In the genomic region with DNA sequence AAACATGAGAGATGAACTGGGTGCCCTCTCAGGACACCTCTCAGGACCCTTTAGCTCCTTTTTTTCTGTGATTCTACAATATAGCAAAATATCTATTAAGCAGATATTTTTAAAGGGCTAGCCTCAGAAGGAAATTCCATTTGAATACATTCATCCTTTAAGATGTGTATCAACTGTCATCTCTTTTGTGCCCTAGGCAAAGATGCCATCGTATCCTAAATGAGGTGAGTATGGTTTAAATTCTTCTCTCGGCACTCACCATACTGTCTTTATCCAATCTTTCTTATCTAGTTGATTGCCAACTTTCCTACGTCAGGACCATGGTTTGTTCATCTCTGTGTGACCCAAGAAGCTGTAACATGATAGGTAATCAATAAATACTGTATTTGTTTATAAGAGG, we compare ENCODE assay signal across 18 cellular contexts.
A peak's percentile ranks its signal among the peaks of the same experiment; 100 is the strongest.
DNase-seq lines count a peak whose midpoint lies in the region; ATAC-seq and TF ChIP-seq lines count a peak whose summit lies in the region.
"Had no signal": no experiment of that assay in that cellular context is flagged by ENCODE, and none has a peak within 500 bp of the region (broad histone marks: within the 10 kb centered on the region; RNA-seq: fewer than 3 reads in every experiment).

No MANE protein-coding gene starts in this region.

- 81 to 100% methylated on average over 2 to 3 of the region's 3 CpGs for whole genome bisulfite sequencing in gastroesophageal sphincter (ENCODE audit: low coverage in 1 of 2), 2 donors

- peaks cover 60% of the 10 kb centered on the region for H3K4me1 Mint-ChIP-seq in HFFc6 (ENCODE audit: low read depth)

- no peaks in the 10 kb centered on the region for H3K9me3 Mint-ChIP-seq in HFFc6

- peak overlapping the region; percentile 22 for H3K27ac ChIP-seq in RWPE2 (ENCODE audit: poor library complexity, severe bottlenecking)
- H3K27ac ChIP-seq in Peyer's patch = no peak overlapping the region
- no peak overlapping the region for H3K27ac ChIP-seq in gastroesophageal sphincter

- no peak for TF ChIP-seq POLR2A in Peyer's patch (IDR thresholded peaks at IDR 0.05)
- TF ChIP-seq POLR2A in gastroesophageal sphincter (IDR thresholded peaks at IDR 0.05) = no peak

- peak; percentile 49 for DNase-seq in HFFc6
- no peak for DNase-seq in RWPE2 (ENCODE audit: low spot score)
- DNase-seq in iris pigment epithelial cell (ENCODE audit: low read depth) = peak; percentile 22
- DNase-seq in Peyer's patch = no peak
- DNase-seq: BE2C, DMS79, KBM-7, NCI-H1092, NCI-H1436, NCI-H1930, NCI-H2227 treated with DMSO at 0.1 percent for 48 hours, NCI-H524, NCI-H774, RPMI8226, SHP77 treated with DMSO at 0.1 percent for 48 hours had no signal

- ATAC-seq in RWPE2 (ENCODE audit: low read depth) = peak; percentile 50; the same call in 1 of the 3 replicates
- no peak for ATAC-seq in gastroesophageal sphincter
- ATAC-seq in HG03432 (IDR thresholded peaks at IDR 0.05; ENCODE audit: unreplicated experiment) = no peak
- no peak for ATAC-seq in GM18858 (IDR thresholded peaks at IDR 0.05; ENCODE audit: unreplicated experiment)

- H3K9me3 ChIP-seq in RWPE2 (ENCODE audit: severe bottlenecking) (peaks cover 2% of the 10 kb centered on the region), Peyer's patch (no peaks in the 10 kb centered on the region), gastroesophageal sphincter (peaks cover 0 to 6% (median 0%) of the 10 kb centered on the region in 3 donors)
- H3K9me3 ChIP-seq: BE2C had no signal

- peaks cover 21% of the 10 kb centered on the region for H3K36me3 Mint-ChIP-seq in HFFc6 (ENCODE audit: low read depth)

- no peak for TF ChIP-seq EP300 in gastroesophageal sphincter (IDR thresholded peaks at IDR 0.05)

- H3K4me3 Mint-ChIP-seq in HFFc6 = peak overlapping the region; percentile 80

- H3K36me3 ChIP-seq in RWPE2 (ENCODE audit: low read depth) = no peaks in the 10 kb centered on the region
- no peaks in the 10 kb centered on the region for H3K36me3 ChIP-seq in Peyer's patch
- no peaks in the 10 kb centered on the region for H3K36me3 ChIP-seq in gastroesophageal sphincter
- H3K36me3 ChIP-seq: BE2C had no signal

- H3K4me3 ChIP-seq in RWPE2 (ENCODE audit: severe bottlenecking) (no peak overlapping the region), Peyer's patch (no peak overlapping the region), gastroesophageal sphincter (no peak overlapping the region)

- H3K27me3 Mint-ChIP-seq in HFFc6 (ENCODE audit: insufficient read depth) = no peaks in the 10 kb centered on the region; the same call in 1 of the 2 replicates

- no peaks in the 10 kb centered on the region for H3K4me1 ChIP-seq in RWPE2 (ENCODE audit: insufficient read depth, poor library complexity, severe bottlenecking)
- H3K4me1 ChIP-seq in Peyer's patch = no peaks in the 10 kb centered on the region
- H3K4me1 ChIP-seq in gastroesophageal sphincter = peaks cover 0 to 4% (median 0%) of the 10 kb centered on the region in 3 donors
- H3K4me1 ChIP-seq: BE2C had no signal

- TF ChIP-seq CTCF in HFFc6 (IDR thresholded peaks at IDR 0.05) (no peak), RWPE2 (IDR thresholded peaks at IDR 0.05; ENCODE audit: poor library complexity, severe bottlenecking) (no peak), Peyer's patch (IDR thresholded peaks at IDR 0.05) (no peak), gastroesophageal sphincter (IDR thresholded peaks at IDR 0.05) (no peak)

- H3K27me3 ChIP-seq in RWPE2 (ENCODE audit: insufficient read depth, poor library complexity, severe bottlenecking) (peaks cover 3% of the 10 kb centered on the region), Peyer's patch (no peaks in the 10 kb centered on the region), gastroesophageal sphincter (no peaks in the 10 kb centered on the region)
- H3K27me3 ChIP-seq: BE2C had no signal

- H3K27ac Mint-ChIP-seq in HFFc6 = peak overlapping the region; percentile 88

Comparison
In these comparisons a context has a peak if more than half of its experiments do, and no peak if none do; other contexts are left out.
1. DNase-seq: peak in HFFc6 (single experiment) and iris pigment epithelial cell (single experiment); none in RWPE2 (single experiment) and Peyer's patch (0 of 3).